1 cellular context compared by ENCODE assay signal in the genomic region with DNA sequence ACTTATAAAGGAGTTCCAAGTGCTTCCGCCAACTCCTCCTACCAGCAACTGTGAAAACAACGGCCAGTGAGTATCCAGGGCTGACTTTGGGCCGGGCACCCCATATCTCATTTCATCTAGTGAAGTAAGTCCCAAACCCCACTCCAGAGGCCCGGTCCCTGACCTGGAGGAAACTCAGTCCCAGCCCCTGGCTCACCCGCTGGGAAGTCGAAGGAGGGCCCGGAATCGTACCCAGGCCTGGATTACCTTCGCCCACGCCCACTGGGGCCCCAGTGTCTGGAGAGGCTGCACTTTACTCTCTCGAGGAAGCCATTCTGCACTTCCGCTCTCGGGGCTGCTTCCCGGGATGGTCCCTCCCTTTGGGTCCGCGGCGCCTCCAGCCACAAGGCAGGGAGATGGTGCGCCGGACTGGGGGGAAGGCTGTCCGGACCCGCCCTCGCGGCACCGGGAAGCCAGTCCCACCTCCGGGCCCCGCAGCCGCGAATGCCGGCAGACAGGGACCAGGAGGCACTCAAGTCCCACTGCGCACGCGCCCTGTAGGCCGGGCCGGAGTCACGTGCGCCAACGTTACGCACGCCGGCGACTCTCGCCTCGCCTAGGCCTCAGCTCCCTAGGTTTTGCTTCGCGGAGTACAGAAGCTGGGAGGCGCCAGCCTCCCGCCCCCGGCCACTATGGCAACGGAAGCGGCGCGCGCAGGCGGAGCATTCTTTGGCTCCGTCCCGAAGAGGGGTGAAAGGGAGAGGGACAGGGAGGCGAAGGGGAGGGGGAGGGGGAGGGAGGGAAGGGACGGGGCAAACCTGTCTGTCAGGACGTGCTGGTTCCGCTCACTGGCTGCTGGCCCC.
TF ChIP-seq lines count a peak whose summit lies in the region.

A gene with protein sequence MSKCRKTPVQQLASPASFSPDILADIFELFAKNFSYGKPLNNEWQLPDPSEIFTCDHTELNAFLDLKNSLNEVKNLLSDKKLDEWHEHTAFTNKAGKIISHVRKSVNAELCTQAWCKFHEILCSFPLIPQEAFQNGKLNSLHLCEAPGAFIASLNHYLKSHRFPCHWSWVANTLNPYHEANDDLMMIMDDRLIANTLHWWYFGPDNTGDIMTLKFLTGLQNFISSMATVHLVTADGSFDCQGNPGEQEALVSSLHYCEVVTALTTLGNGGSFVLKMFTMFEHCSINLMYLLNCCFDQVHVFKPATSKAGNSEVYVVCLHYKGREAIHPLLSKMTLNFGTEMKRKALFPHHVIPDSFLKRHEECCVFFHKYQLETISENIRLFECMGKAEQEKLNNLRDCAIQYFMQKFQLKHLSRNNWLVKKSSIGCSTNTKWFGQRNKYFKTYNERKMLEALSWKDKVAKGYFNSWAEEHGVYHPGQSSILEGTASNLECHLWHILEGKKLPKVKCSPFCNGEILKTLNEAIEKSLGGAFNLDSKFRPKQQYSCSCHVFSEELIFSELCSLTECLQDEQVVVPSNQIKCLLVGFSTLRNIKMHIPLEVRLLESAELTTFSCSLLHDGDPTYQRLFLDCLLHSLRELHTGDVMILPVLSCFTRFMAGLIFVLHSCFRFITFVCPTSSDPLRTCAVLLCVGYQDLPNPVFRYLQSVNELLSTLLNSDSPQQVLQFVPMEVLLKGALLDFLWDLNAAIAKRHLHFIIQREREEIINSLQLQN (minus strand): TSS at position 513 of the 842 bp plus-strand sequence. CDS start 3,482 bp downstream, outside the sequence.

TF ChIP-seq in HepG2, 621 proteins besides CTCF, POLR2A, EP300 and RAD21 (continued from another document and continues in another):
- TF ChIP-seq, protein P1, sequence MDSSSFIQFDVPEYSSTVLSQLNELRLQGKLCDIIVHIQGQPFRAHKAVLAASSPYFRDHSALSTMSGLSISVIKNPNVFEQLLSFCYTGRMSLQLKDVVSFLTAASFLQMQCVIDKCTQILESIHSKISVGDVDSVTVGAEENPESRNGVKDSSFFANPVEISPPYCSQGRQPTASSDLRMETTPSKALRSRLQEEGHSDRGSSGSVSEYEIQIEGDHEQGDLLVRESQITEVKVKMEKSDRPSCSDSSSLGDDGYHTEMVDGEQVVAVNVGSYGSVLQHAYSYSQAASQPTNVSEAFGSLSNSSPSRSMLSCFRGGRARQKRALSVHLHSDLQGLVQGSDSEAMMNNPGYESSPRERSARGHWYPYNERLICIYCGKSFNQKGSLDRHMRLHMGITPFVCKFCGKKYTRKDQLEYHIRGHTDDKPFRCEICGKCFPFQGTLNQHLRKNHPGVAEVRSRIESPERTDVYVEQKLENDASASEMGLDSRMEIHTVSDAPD (CRISPR knock-in tag; IDR thresholded peaks at IDR 0.05) = 0 out of 2 replicates have a peak, but pooled peaks have one; percentile 21
- TF ChIP-seq, protein P2, sequence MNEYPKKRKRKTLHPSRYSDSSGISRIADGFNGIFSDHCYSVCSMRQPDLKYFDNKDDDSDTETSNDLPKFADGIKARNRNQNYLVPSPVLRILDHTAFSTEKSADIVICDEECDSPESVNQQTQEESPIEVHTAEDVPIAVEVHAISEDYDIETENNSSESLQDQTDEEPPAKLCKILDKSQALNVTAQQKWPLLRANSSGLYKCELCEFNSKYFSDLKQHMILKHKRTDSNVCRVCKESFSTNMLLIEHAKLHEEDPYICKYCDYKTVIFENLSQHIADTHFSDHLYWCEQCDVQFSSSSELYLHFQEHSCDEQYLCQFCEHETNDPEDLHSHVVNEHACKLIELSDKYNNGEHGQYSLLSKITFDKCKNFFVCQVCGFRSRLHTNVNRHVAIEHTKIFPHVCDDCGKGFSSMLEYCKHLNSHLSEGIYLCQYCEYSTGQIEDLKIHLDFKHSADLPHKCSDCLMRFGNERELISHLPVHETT (CRISPR knock-in tag; conservative IDR thresholded peaks at IDR 0.05) = peak; percentile 95
- TF ChIP-seq MTA1 (CRISPR knock-in tag; IDR thresholded peaks at IDR 0.05; ENCODE audit: borderline replicate concordance) (peak; percentile 93; the same call in 1 of the 2 replicates), FOXM1 (CRISPR knock-in tag; IDR thresholded peaks at IDR 0.05) (peak; percentile 90), ZNF629 (CRISPR knock-in tag; conservative IDR thresholded peaks at IDR 0.05) (no peak), ZNF180 (CRISPR knock-in tag; IDR thresholded peaks at IDR 0.05; ENCODE audit: borderline replicate concordance, low read depth) (no peak), NR2F2 (IDR thresholded peaks at IDR 0.05; ENCODE audit: borderline replicate concordance, low read depth) (peak; percentile 43; the same call in 1 of the 2 replicates), ZNF570 (CRISPR knock-in tag; IDR thresholded peaks at IDR 0.05; ENCODE audit: borderline replicate concordance) (0 out of 2 replicates have a peak, but pooled peaks have one; percentile 25), ZNF7 (CRISPR knock-in tag; IDR thresholded peaks at IDR 0.05) (peak; percentile 40; the same call in 1 of the 2 replicates), ZNF747 (CRISPR knock-in tag; IDR thresholded peaks at IDR 0.05; ENCODE audit: borderline replicate concordance) (peak; percentile 96), ZNF3 (CRISPR knock-in tag; IDR thresholded peaks at IDR 0.05) (no peak), SMC3 (IDR thresholded peaks at IDR 0.05; ENCODE audit: low read length) (no peak), ARNT2 (CRISPR knock-in tag; IDR thresholded peaks at IDR 0.05; ENCODE audit: low read depth) (peak; percentile 96), SP2 (CRISPR knock-in tag; IDR thresholded peaks at IDR 0.05) (peak; percentile 67), ZNF331 (CRISPR knock-in tag; IDR thresholded peaks at IDR 0.05) (peak; percentile 94), PHF8 (CRISPR knock-in tag; IDR thresholded peaks at IDR 0.05) (peak; percentile 98), SUZ12 (IDR thresholded peaks at IDR 0.05; ENCODE audit: low read depth, low read length) (no peak), SRSF1 (optimal IDR thresholded peaks at IDR 0.05; ENCODE audit: low read depth, low read length) (no peak), ZNF883 (CRISPR knock-in tag; IDR thresholded peaks at IDR 0.05; ENCODE audit: not compliant biosample characterization) (peak; percentile 99), ZNF430 (CRISPR knock-in tag; IDR thresholded peaks at IDR 0.05) (peak; percentile 99), MYC (CRISPR knock-in tag; IDR thresholded peaks at IDR 0.05; ENCODE audit: borderline replicate concordance) (peak; percentile 95), KLF6 (CRISPR knock-in tag; IDR thresholded peaks at IDR 0.05) (peak; percentile 97), TBL1XR1 (IDR thresholded peaks at IDR 0.05; ENCODE audit: borderline replicate concordance, low read length, partially characterized antibody) (no peak), CHD4 (IDR thresholded peaks at IDR 0.05; ENCODE audit: borderline replicate concordance, low read length) (no peak), KDM3A (CRISPR knock-in tag; IDR thresholded peaks at IDR 0.05; ENCODE audit: low read depth) (peak; percentile 89), ZNF263 (CRISPR knock-in tag; IDR thresholded peaks at IDR 0.05) (peak; percentile 67), ZNF761 (CRISPR knock-in tag; conservative IDR thresholded peaks at IDR 0.05) (peak; percentile 93; the same call in 1 of the 2 replicates), NBN (conservative IDR thresholded peaks at IDR 0.05) (no peak), TMF1 (CRISPR knock-in tag; IDR thresholded peaks at IDR 0.05; ENCODE audit: low read depth) (peak; percentile 94), SP140L (CRISPR knock-in tag; IDR thresholded peaks at IDR 0.05; ENCODE audit: borderline replicate concordance) (no peak; the same call in 1 of the 2 replicates), IKZF4 (CRISPR knock-in tag; IDR thresholded peaks at IDR 0.05; ENCODE audit: borderline replicate concordance, low read depth, not compliant biosample characterization) (peak; percentile 96), ETV5 (CRISPR knock-in tag; IDR thresholded peaks at IDR 0.05; ENCODE audit: borderline replicate concordance) (peak; percentile 81; the same call in 1 of the 2 replicates), RBAK (CRISPR knock-in tag; IDR thresholded peaks at IDR 0.05) (peak; percentile 20; the same call in 1 of the 2 replicates)
- TF ChIP-seq, protein P3, sequence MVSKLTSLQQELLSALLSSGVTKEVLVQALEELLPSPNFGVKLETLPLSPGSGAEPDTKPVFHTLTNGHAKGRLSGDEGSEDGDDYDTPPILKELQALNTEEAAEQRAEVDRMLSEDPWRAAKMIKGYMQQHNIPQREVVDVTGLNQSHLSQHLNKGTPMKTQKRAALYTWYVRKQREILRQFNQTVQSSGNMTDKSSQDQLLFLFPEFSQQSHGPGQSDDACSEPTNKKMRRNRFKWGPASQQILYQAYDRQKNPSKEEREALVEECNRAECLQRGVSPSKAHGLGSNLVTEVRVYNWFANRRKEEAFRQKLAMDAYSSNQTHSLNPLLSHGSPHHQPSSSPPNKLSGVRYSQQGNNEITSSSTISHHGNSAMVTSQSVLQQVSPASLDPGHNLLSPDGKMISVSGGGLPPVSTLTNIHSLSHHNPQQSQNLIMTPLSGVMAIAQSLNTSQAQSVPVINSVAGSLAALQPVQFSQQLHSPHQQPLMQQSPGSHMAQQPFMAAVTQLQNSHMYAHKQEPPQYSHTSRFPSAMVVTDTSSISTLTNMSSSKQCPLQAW (CRISPR knock-in tag; IDR thresholded peaks at IDR 0.05) = peak; percentile 97
- TF ChIP-seq, protein P4, sequence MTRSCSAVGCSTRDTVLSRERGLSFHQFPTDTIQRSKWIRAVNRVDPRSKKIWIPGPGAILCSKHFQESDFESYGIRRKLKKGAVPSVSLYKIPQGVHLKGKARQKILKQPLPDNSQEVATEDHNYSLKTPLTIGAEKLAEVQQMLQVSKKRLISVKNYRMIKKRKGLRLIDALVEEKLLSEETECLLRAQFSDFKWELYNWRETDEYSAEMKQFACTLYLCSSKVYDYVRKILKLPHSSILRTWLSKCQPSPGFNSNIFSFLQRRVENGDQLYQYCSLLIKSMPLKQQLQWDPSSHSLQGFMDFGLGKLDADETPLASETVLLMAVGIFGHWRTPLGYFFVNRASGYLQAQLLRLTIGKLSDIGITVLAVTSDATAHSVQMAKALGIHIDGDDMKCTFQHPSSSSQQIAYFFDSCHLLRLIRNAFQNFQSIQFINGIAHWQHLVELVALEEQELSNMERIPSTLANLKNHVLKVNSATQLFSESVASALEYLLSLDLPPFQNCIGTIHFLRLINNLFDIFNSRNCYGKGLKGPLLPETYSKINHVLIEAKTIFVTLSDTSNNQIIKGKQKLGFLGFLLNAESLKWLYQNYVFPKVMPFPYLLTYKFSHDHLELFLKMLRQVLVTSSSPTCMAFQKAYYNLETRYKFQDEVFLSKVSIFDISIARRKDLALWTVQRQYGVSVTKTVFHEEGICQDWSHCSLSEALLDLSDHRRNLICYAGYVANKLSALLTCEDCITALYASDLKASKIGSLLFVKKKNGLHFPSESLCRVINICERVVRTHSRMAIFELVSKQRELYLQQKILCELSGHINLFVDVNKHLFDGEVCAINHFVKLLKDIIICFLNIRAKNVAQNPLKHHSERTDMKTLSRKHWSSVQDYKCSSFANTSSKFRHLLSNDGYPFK (CRISPR knock-in tag; IDR thresholded peaks at IDR 0.05; ENCODE audit: borderline replicate concordance) = peak; percentile 95
- TF ChIP-seq, protein P5, sequence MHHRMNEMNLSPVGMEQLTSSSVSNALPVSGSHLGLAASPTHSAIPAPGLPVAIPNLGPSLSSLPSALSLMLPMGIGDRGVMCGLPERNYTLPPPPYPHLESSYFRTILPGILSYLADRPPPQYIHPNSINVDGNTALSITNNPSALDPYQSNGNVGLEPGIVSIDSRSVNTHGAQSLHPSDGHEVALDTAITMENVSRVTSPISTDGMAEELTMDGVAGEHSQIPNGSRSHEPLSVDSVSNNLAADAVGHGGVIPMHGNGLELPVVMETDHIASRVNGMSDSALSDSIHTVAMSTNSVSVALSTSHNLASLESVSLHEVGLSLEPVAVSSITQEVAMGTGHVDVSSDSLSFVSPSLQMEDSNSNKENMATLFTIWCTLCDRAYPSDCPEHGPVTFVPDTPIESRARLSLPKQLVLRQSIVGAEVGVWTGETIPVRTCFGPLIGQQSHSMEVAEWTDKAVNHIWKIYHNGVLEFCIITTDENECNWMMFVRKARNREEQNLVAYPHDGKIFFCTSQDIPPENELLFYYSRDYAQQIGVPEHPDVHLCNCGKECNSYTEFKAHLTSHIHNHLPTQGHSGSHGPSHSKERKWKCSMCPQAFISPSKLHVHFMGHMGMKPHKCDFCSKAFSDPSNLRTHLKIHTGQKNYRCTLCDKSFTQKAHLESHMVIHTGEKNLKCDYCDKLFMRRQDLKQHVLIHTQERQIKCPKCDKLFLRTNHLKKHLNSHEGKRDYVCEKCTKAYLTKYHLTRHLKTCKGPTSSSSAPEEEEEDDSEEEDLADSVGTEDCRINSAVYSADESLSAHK (CRISPR knock-in tag; IDR thresholded peaks at IDR 0.05; ENCODE audit: borderline replicate concordance) = 0 out of 2 replicates have a peak, but pooled peaks have one; percentile 30
- TF ChIP-seq, protein P6, sequence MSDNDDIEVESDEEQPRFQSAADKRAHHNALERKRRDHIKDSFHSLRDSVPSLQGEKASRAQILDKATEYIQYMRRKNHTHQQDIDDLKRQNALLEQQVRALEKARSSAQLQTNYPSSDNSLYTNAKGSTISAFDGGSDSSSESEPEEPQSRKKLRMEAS (IDR thresholded peaks at IDR 0.05) = peak; percentile 99
- TF ChIP-seq, protein P7, sequence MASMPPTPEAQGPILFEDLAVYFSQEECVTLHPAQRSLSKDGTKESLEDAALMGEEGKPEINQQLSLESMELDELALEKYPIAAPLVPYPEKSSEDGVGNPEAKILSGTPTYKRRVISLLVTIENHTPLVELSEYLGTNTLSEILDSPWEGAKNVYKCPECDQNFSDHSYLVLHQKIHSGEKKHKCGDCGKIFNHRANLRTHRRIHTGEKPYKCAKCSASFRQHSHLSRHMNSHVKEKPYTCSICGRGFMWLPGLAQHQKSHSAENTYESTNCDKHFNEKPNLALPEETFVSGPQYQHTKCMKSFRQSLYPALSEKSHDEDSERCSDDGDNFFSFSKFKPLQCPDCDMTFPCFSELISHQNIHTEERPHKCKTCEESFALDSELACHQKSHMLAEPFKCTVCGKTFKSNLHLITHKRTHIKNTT (CRISPR knock-in tag; IDR thresholded peaks at IDR 0.05) = no peak
- TF ChIP-seq, protein P8, sequence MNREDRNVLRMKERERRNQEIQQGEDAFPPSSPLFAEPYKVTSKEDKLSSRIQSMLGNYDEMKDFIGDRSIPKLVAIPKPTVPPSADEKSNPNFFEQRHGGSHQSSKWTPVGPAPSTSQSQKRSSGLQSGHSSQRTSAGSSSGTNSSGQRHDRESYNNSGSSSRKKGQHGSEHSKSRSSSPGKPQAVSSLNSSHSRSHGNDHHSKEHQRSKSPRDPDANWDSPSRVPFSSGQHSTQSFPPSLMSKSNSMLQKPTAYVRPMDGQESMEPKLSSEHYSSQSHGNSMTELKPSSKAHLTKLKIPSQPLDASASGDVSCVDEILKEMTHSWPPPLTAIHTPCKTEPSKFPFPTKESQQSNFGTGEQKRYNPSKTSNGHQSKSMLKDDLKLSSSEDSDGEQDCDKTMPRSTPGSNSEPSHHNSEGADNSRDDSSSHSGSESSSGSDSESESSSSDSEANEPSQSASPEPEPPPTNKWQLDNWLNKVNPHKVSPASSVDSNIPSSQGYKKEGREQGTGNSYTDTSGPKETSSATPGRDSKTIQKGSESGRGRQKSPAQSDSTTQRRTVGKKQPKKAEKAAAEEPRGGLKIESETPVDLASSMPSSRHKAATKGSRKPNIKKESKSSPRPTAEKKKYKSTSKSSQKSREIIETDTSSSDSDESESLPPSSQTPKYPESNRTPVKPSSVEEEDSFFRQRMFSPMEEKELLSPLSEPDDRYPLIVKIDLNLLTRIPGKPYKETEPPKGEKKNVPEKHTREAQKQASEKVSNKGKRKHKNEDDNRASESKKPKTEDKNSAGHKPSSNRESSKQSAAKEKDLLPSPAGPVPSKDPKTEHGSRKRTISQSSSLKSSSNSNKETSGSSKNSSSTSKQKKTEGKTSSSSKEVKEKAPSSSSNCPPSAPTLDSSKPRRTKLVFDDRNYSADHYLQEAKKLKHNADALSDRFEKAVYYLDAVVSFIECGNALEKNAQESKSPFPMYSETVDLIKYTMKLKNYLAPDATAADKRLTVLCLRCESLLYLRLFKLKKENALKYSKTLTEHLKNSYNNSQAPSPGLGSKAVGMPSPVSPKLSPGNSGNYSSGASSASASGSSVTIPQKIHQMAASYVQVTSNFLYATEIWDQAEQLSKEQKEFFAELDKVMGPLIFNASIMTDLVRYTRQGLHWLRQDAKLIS (CRISPR knock-in tag; IDR thresholded peaks at IDR 0.05) = no peak
